8 cellular contexts compared by ENCODE assay signal in genomic region chr3:152595975-152596832, GRCh38.
A peak's percentile ranks its signal among the peaks of the same experiment; 100 is the strongest.
DNase-seq lines count a peak whose midpoint lies in the region; FAIRE-seq and TF ChIP-seq lines count a peak whose summit lies in the region.

No MANE protein-coding gene starts in this region.

- no peak for TF ChIP-seq CTCF in H9 (conservative IDR thresholded peaks at IDR 0.05)
- TF ChIP-seq CTCF in brain microvascular endothelial cell (IDR thresholded peaks at IDR 0.05; ENCODE audit: low read depth, low read length, missing control alignments), result no peak
- no peak for TF ChIP-seq CTCF in tibial nerve (IDR thresholded peaks at IDR 0.05)

- H3K36me3 Mint-ChIP-seq in H9 (ENCODE audit: insufficient read depth in 1 of 3, low read depth in 3 of 3), result peaks cover 0 to 23% (median 19%) of the 10 kb centered on the region in 3 experiments

- no peak overlapping the region for H4K91ac ChIP-seq in H9 (ENCODE audit: insufficient read length, low read depth, low read length)

- no peak overlapping the region for H3K27ac ChIP-seq in H9 (ENCODE audit: insufficient read length, low read depth, low read length)
- peak overlapping the region; percentile 74 for H3K27ac ChIP-seq in brain microvascular endothelial cell
- peak overlapping the region; percentile 55 to 85 (median 73) for H3K27ac ChIP-seq in tibial nerve

- H3K23me2 ChIP-seq in H9 (ENCODE audit: insufficient read length, low read depth, low read length, poor library complexity, severe bottlenecking), result no peaks in the 10 kb centered on the region

- H2AK5ac ChIP-seq in H9 (ENCODE audit: insufficient read length, low read length), result no peak overlapping the region

- H3K27me3 ChIP-seq in H9 (ENCODE audit: insufficient read depth, low read length), result no peaks in the 10 kb centered on the region
- H3K27me3 ChIP-seq in brain microvascular endothelial cell (replicated peaks), result no peaks in the 10 kb centered on the region
- H3K27me3 ChIP-seq in tibial nerve, result no peaks in the 10 kb centered on the region

- H3K4me1 Mint-ChIP-seq in H9, result peaks cover 18% of the 10 kb centered on the region in 2 experiments

- TF ChIP-seq EP300 in tibial nerve (IDR thresholded peaks at IDR 0.05), result peak in 1 of 2 donors; percentile 41

- no peaks in the 10 kb centered on the region for H3K27me3 Mint-ChIP-seq in H9 (ENCODE audit: low read depth)

- H3K4me3 ChIP-seq in brain microvascular endothelial cell (ENCODE audit: low read depth, low read length), result peak overlapping the region; percentile 26
- H3K4me3 ChIP-seq in tibial nerve, result peak overlapping the region in 3 of 4 donors; percentile 14 to 21 (median 16)

- H3K9me3 ChIP-seq in H9 (ENCODE audit: control insufficient read depth, low read depth, low read length) (no peaks in the 10 kb centered on the region), tibial nerve (no peaks in the 10 kb centered on the region)

- H3K56ac ChIP-seq in H9 (ENCODE audit: insufficient read length, low read depth, low read length), result no peak overlapping the region

- no peak overlapping the region for H4K8ac ChIP-seq in H9 (replicated peaks; ENCODE audit: insufficient read length, low read depth, low read length)

- no CpG with 5 or more reads among the region's 4 CpGs for WGBS in H9 (ENCODE audit: extremely low coverage, insufficient read length, low lambda C conversion rate)
- WGBS in tibial nerve, 2 donors, result 3 to 7% methylated on average over 4 of the region's 4 CpGs

- no peak overlapping the region for H2AFZ ChIP-seq in H9 (ENCODE audit: low read length)

- H3K9ac ChIP-seq in H9 (ENCODE audit: extremely low read depth, insufficient read length, low read length), result no peak overlapping the region

- no peak overlapping the region for H2BK5ac ChIP-seq in H9 (ENCODE audit: insufficient read length, low read length)

- no peak overlapping the region for H3K4me3 Mint-ChIP-seq in H9

- no peaks in the 10 kb centered on the region for H3K79me2 ChIP-seq in H9 (ENCODE audit: insufficient read depth, low read length)

- no peak for TF ChIP-seq POLR2A in GM12892 (IDR thresholded peaks at IDR 0.05; ENCODE audit: low read depth, low read length)
- no peak for TF ChIP-seq POLR2A in tibial nerve (IDR thresholded peaks at IDR 0.05)

- no peak overlapping the region for H3K23ac ChIP-seq in H9 (ENCODE audit: insufficient read length, low read depth, low read length)

- in situ Hi-C loops in brain microvascular endothelial cell (cut with HindIII; ENCODE audit: low pct_ligation_motif_present, low sequenced_read_pairs), result no loop called here

- no peak overlapping the region for H3K18ac ChIP-seq in H9 (ENCODE audit: insufficient read length, low read depth, low read length)

- H3K4me2 ChIP-seq in H9 (ENCODE audit: insufficient read depth, insufficient read length, low read length), result no peak overlapping the region

- H3K36me3 ChIP-seq in brain microvascular endothelial cell (replicated peaks) (no peaks in the 10 kb centered on the region), tibial nerve (no peaks in the 10 kb centered on the region)

- no peak overlapping the region for H2BK20ac ChIP-seq in H9 (ENCODE audit: low read depth, low read length, poor library complexity, severe bottlenecking)

- DNase-seq in GM12892 (ENCODE audit: insufficient read length), result peak; percentile 34
- DNase-seq in H9, result no peak
- peak; percentile 63 for DNase-seq in KG1 (lab: John Stamatoyannopoulos, UW)
- peak; percentile 89 for DNase-seq in brain microvascular endothelial cell
- peak; percentile 75 for DNase-seq in left kidney (ENCODE audit: low read depth, low spot score)
- peak in 1 of 2 donors; percentile 69 for DNase-seq in tibial nerve (ENCODE audit: low spot score in 2 of 2)
- DNase-seq in NCI-H774 (lab: John Stamatoyannopoulos, UW), result no peak
- no peak for DNase-seq in stimulated activated CD4-positive, alpha-beta T cell treated with anti-CD3 and anti-CD28 coated beads, Interleukin-4, amount 100 ng/mL, for 4 hours

- H2BK15ac ChIP-seq in H9 (ENCODE audit: low read depth, low read length), result no peak overlapping the region

- FAIRE-seq in GM12892 (lab: Jason Lieb, UNC), result peak; percentile 70

- peaks cover 2% of the 10 kb centered on the region; the same call in 1 of the 2 replicates for H3K4me1 ChIP-seq in H9 (ENCODE audit: insufficient read depth, low read length)
- peaks cover 0 to 25% (median 15%) of the 10 kb centered on the region in 4 donors for H3K4me1 ChIP-seq in tibial nerve

- no peak overlapping the region for H2BK120ac ChIP-seq in H9 (ENCODE audit: low read depth, low read length, poor library complexity, severe bottlenecking)

- no peak overlapping the region for H3K4ac ChIP-seq in H9 (ENCODE audit: low read depth, low read length)

- H4K20me1 ChIP-seq in H9 (ENCODE audit: control insufficient read depth, insufficient read depth, insufficient read length), result no peaks in the 10 kb centered on the region

- no peak overlapping the region for H3T11ph ChIP-seq in H9 (ENCODE audit: low read length)

- no peaks in the 10 kb centered on the region for H3K79me1 ChIP-seq in H9 (ENCODE audit: insufficient read depth, low read depth, low read length, poor library complexity, severe bottlenecking)

- H4K5ac ChIP-seq in H9 (ENCODE audit: insufficient read length, low read depth, low read length), result no peak overlapping the region

- H3K9me3 Mint-ChIP-seq in H9, result peaks cover 10 to 18% of the 10 kb centered on the region in 2 experiments

- peak overlapping the region in 2 of 3 experiments; percentile 41 to 70; a peak in 2 of 7 replicates for H3K27ac Mint-ChIP-seq in H9

- H3K14ac ChIP-seq in H9 (ENCODE audit: insufficient read depth, low read length), result no peak overlapping the region

- H2BK12ac ChIP-seq in H9 (ENCODE audit: insufficient read length, low read depth, low read length), result no peak overlapping the region

Comparison
In these comparisons a context has a peak if more than half of its experiments do, and no peak if none do; other contexts are left out.
1. DNase-seq: peak in GM12892 (single experiment), KG1 (single experiment), brain microvascular endothelial cell (single experiment) and left kidney (single experiment); none in H9 (single experiment), NCI-H774 (single experiment) and stimulated activated CD4-positive, alpha-beta T cell treated with anti-CD3 and anti-CD28 coated beads, Interleukin-4, amount 100 ng/mL, for 4 hours (0 of 2).